In genomic region chr1:8597455-8597854, GRCh38 we compare ENCODE assay signal across 13 cellular contexts.
DNase-seq lines count a peak whose midpoint lies in the region; ATAC-seq lines count a peak whose summit lies in the region.
"Had no signal": no experiment of that assay in that cellular context is flagged by ENCODE, and none has a peak within 500 bp of the region (broad histone marks: within the 10 kb centered on the region; RNA-seq: fewer than 3 reads in every experiment).

No MANE protein-coding gene starts in this region.

- ATAC-seq in HG02610 (IDR thresholded peaks at IDR 0.05; ENCODE audit: unreplicated experiment), result no peak
- ATAC-seq: stimulated activated naive CD8-positive, alpha-beta T cell treated with anti-CD3 and anti-CD28 coated beads, Interleukin-15, amount 100 ng/mL, for 72 hours had no signal

- DNase-seq in NCI-H69 (lab: John Stamatoyannopoulos, UW), result peak; percentile 3
- DNase-seq in astrocyte of the hippocampus (ENCODE audit: low read depth, low spot score), result peak; percentile 11
- peak; percentile 42 for DNase-seq in hepatic stellate cell (ENCODE audit: low spot score)
- no peak for DNase-seq in mesenteric fat pad (ENCODE audit: low spot score)
- DNase-seq in HuH-7.5 (ENCODE audit: low spot score), result no peak
- DNase-seq: activated CD4-positive, alpha-beta T cell treated with anti-CD3 and anti-CD28 coated beads for 4 hours; activated T-cell treated with anti-CD3 and anti-CD28 coated beads, Interleukin-2, amount 50 U/mL, for 1 hour; DMS53; RPMI8226; stimulated activated naive CD8-positive, alpha-beta T cell treated with anti-CD3 and anti-CD28 coated beads, Interleukin-15, amount 100 ng/mL, for 72 hours had no signal

- H3K27ac ChIP-seq in temporal lobe (ENCODE audit: low read depth, low read length), result peak overlapping the region; percentile 10
- H3K27ac ChIP-seq: neutrophil had no signal

Comparison
In these comparisons a context has a peak if more than half of its experiments do, and no peak if none do; other contexts are left out.
1. DNase-seq: peak in NCI-H69 (single experiment), astrocyte of the hippocampus (single experiment) and hepatic stellate cell (single experiment); none in mesenteric fat pad (single experiment) and HuH-7.5 (single experiment).